Comparison of ENCODE assay signal across 21 cellular contexts in genomic region chr1:229859026-229859425, GRCh38.
DNase-seq lines count a peak whose midpoint lies in the region; ATAC-seq, FAIRE-seq and TF ChIP-seq lines count a peak whose summit lies in the region.
"Had no signal": no experiment of that assay in that cellular context is flagged by ENCODE, and none has a peak within 500 bp of the region (broad histone marks: within the 10 kb centered on the region; RNA-seq: fewer than 3 reads in every experiment).

No MANE protein-coding gene starts in this region.

- no TSS peak for BruUV-seq in HepG2 (replicated peaks; lab: Mats Ljungman, UMichigan)

- no peak overlapping the region for H3K9ac ChIP-seq in HepG2 (ENCODE audit: insufficient read depth, low read depth, low read length)

- no peaks in the 10 kb centered on the region for H4K20me1 ChIP-seq in HepG2 (ENCODE audit: insufficient read depth, low read length)

- no peak for DNase-seq in HepG2 (ENCODE audit: low spot score)
- DNase-seq in right lobe of liver: no peak
- DNase-seq in medulla oblongata (ENCODE audit: extremely low spot score): peak; percentile 22
- no peak for DNase-seq in sciatic nerve (ENCODE audit: low spot score)
- no peak for DNase-seq in CD14-positive monocyte (ENCODE audit: low spot score)
- no peak for DNase-seq in NCI-H345 treated with DMSO at 0.1 percent for 48 hours (lab: John Stamatoyannopoulos, UW; ENCODE audit: unreplicated experiment)
- DNase-seq in COLO829 (ENCODE audit: low spot score): no peak
- DNase-seq: AML-193, COR-L47, DMS 273 treated with DMSO at 0.1 percent for 48 hours, DND-41, NCI-H1105 treated with DMSO at 0.1 percent for 48 hours, NCI-H1694, NCI-H2107, NCI-H510A treated with DMSO at 0.1 percent for 48 hours, NCI-H774, SHP77 treated with DMSO at 0.1 percent for 48 hours had no signal

- peak overlapping the region in 1 of 7 donors; percentile 25 for H3K27ac Mint-ChIP-seq in CD14-positive monocyte

- H3K4me3 ChIP-seq in HepG2 (replicated peaks in 1 of 3; ENCODE audit: insufficient read depth in 1 of 3, low read depth in 2 of 3, low read length in 3 of 3) (no peak overlapping the region), right lobe of liver (no peak overlapping the region)
- H3K4me3 ChIP-seq: HAP-1 had no signal

- no peaks in the 10 kb centered on the region for H3K79me2 ChIP-seq in HepG2 (ENCODE audit: insufficient read depth, low read length)

- no peaks in the 10 kb centered on the region for H3K4me1 ChIP-seq in HepG2 (ENCODE audit: insufficient read depth, low read length)
- H3K4me1 ChIP-seq in right lobe of liver: no peaks in the 10 kb centered on the region

- peaks cover 0 to 3% (median 3%) of the 10 kb centered on the region in 3 donors for H3K27me3 Mint-ChIP-seq in CD14-positive monocyte (ENCODE audit: low read depth in 3 of 3)

- H3K27me3 ChIP-seq in HepG2 (ENCODE audit: control insufficient read depth in 1 of 2, insufficient read depth in 2 of 2, low read length in 2 of 2) (peaks cover 0 to 33% of the 10 kb centered on the region in 2 experiments; a peak in 3 of 5 replicates), right lobe of liver (no peaks in the 10 kb centered on the region)

- in situ Hi-C loops in HepG2 (cut with HindIII; ENCODE audit: extremely low pct_ligation_motif_present, low pct_unique_long_range_greater_than_20kb): no loop called here

- TF ChIP-seq CTCF in HepG2 (CRISPR knock-in tag; IDR thresholded peaks at IDR 0.05) (no peak), right lobe of liver (IDR thresholded peaks at IDR 0.05) (no peak), CD14-positive monocyte (IDR thresholded peaks at IDR 0.05) (no peak)

- H3K4me2 ChIP-seq in HepG2 (ENCODE audit: low read depth, low read length): no peak overlapping the region

- H3K36me3 Mint-ChIP-seq in CD14-positive monocyte: no peaks in the 10 kb centered on the region

- POLR2A ChIA-PET in HepG2 (lab: Yijun Ruan, JAX): no interaction called here

- CTCF ChIA-PET in HepG2 (lab: Yijun Ruan, JAX; ENCODE audit: low intra/inter-chr PET ratio, low total read pairs): no interaction called here

- WGBS in HepG2 (ENCODE audit: low lambda C conversion rate): 36% methylated on average over 5 of the region's 5 CpGs
- WGBS in right lobe of liver (ENCODE audit: insufficient coverage, low coverage, low lambda C conversion rate, missing lambda C conversion rate): 79% methylated on average over 5 of the region's 5 CpGs

- no peaks in the 10 kb centered on the region for H3K9me3 Mint-ChIP-seq in CD14-positive monocyte

- TF ChIP-seq POLR2A in HepG2 (IDR thresholded peaks at IDR 0.05; ENCODE audit: insufficient read depth in 1 of 2, low read depth in 2 of 2, low read length in 2 of 2) (no peak), right lobe of liver (IDR thresholded peaks at IDR 0.05) (no peak)

- no peak overlapping the region for H2AFZ ChIP-seq in HepG2 (ENCODE audit: low read length)

- H3K4me1 Mint-ChIP-seq in CD14-positive monocyte: peaks cover 9% of the 10 kb centered on the region

- intact Hi-C loops in HepG2 (cut with micrococcal nuclease; ENCODE audit: unreplicated experiment): no loop called here
- intact Hi-C loops in right lobe of liver (cut with DNase I): no loop called here
- intact Hi-C loops in sciatic nerve (cut with DNase I): no loop called here
- intact Hi-C loops in CD14-positive monocyte (cut with micrococcal nuclease): no loop called here

- no peak for TF ChIP-seq RAD21 in HepG2 (CRISPR knock-in tag; IDR thresholded peaks at IDR 0.05)

- H3K9me3 ChIP-seq in HepG2 (ENCODE audit: low read length) (no peaks in the 10 kb centered on the region), right lobe of liver (no peaks in the 10 kb centered on the region)
- H3K9me3 ChIP-seq: HAP-1 had no signal

- peak overlapping the region in 1 of 2 donors; percentile 3 for H3K4me3 Mint-ChIP-seq in CD14-positive monocyte

- ATAC-seq in HepG2 (no peak), right lobe of liver (no peak), sciatic nerve (peak; percentile 50), GM21529 (IDR thresholded peaks at IDR 0.05; ENCODE audit: unreplicated experiment) (no peak)
- ATAC-seq: SK-N-SH treated with all-trans-retinoic acid at 6 μM for 48 hours had no signal

- FAIRE-seq in HepG2 (lab: Jason Lieb, UNC): no peak

- TF ChIP-seq EP300 in HepG2 (IDR thresholded peaks at IDR 0.05; ENCODE audit: low read depth in 2 of 2, low read length in 2 of 2): no peak
- no peak for TF ChIP-seq EP300 in HepG2 (CRISPR knock-in tag; IDR thresholded peaks at IDR 0.05; ENCODE audit: borderline replicate concordance)

- no peaks in the 10 kb centered on the region for H3K36me3 ChIP-seq in HepG2 (replicated peaks in 1 of 2; ENCODE audit: control insufficient read depth in 1 of 2, insufficient read depth in 2 of 2, low read length in 2 of 2)
- H3K36me3 ChIP-seq in right lobe of liver: no peaks in the 10 kb centered on the region
- H3K36me3 ChIP-seq: HAP-1 had no signal

- H3K27ac ChIP-seq in HepG2 (ENCODE audit: extremely low read length, insufficient read depth, low read length) (no peak overlapping the region), right lobe of liver (no peak overlapping the region)
- H3K27ac ChIP-seq: 22Rv1 had no signal

TF ChIP-seq in HepG2, 621 proteins besides CTCF, POLR2A, EP300 and RAD21:
- TF ChIP-seq CHD2 (IDR thresholded peaks at IDR 0.05; ENCODE audit: low read depth, low read length) (no peak), CREB1 (IDR thresholded peaks at IDR 0.05) (peak; percentile 38), CREB1 (CRISPR knock-in tag; IDR thresholded peaks at IDR 0.05) (no peak), BCL6 (CRISPR knock-in tag; IDR thresholded peaks at IDR 0.05) (no peak)
TF ChIP-seq in HepG2: peak in this region for 1.
